ENCODE assay signal across 30 cellular contexts in genomic region chr9:73014011-73014410, GRCh38.
"Had no signal": no experiment of that assay in that cellular context is flagged by ENCODE, and none has a peak within 500 bp of the region (broad histone marks: within the 10 kb centered on the region; RNA-seq: fewer than 3 reads in every experiment).

No MANE protein-coding gene starts in this region.

- FAIRE-seq: urothelium cell line had no signal

- H3K4me1 Mint-ChIP-seq: memory B cell; mesothelial cell of epicardium; naive B cell; neural crest cell; stimulated activated naive CD8-positive, alpha-beta T cell treated with anti-CD3 and anti-CD28 coated beads, Interleukin-15, amount 100 ng/mL, for 72 hours had no signal

- H3K36me3 ChIP-seq: esophagus muscularis mucosa, heart right ventricle, neutrophil, pancreas, sigmoid colon, suprapubic skin, thyroid gland, upper lobe of left lung had no signal

- DNase-seq: caudate nucleus; cerebellar nuclear complex; cortex of kidney; effector CD8-positive, alpha-beta T cell; endodermal cell; foreskin keratinocyte; glutamatergic neuron; heart right ventricle; hippocampal formation; islet precursor cell; mucosa of descending colon; naive B cell; pancreas; sigmoid colon; stimulated activated CD4-positive, alpha-beta T cell treated with anti-CD3 and anti-CD28 coated beads, Interleukin-15, amount 100 ng/mL, for 24 hours; stimulated activated CD4-positive, alpha-beta T cell treated with anti-CD3 and anti-CD28 coated beads, Interleukin-2, amount 100 ng/mL, for 48 hours; stimulated activated naive CD4-positive, alpha-beta T cell; stimulated activated naive CD8-positive, alpha-beta T cell treated with anti-CD3 and anti-CD28 coated beads, Interleukin-15, amount 100 ng/mL, for 72 hours; thyroid gland; upper lobe of left lung had no signal

- H3K27ac Mint-ChIP-seq: endodermal cell; memory B cell; mesothelial cell of epicardium; naive B cell; natural killer cell treated with Interleukin-12 subunit alpha and Interleukin-12 subunit beta and Interleukin-15 and Interleukin-18, amount 100 ng/mL, for 72 hours; stimulated activated naive CD8-positive, alpha-beta T cell treated with anti-CD3 and anti-CD28 coated beads, Interleukin-15, amount 100 ng/mL, for 72 hours had no signal

- H3K27me3 ChIP-seq: esophagus muscularis mucosa, foreskin keratinocyte, heart right ventricle, neutrophil, pancreas, sigmoid colon, suprapubic skin, thyroid gland, upper lobe of left lung had no signal

- H3K27ac ChIP-seq: esophagus muscularis mucosa, foreskin keratinocyte, heart right ventricle, neutrophil, pancreas, sigmoid colon, skin epidermis, suprapubic skin, thyroid gland, upper lobe of left lung had no signal

- H3K9me3 Mint-ChIP-seq: memory B cell; natural killer cell treated with Interleukin-12 subunit alpha and Interleukin-12 subunit beta and Interleukin-15 and Interleukin-18, amount 100 ng/mL, for 72 hours; stimulated activated naive CD8-positive, alpha-beta T cell treated with anti-CD3 and anti-CD28 coated beads, Interleukin-15, amount 100 ng/mL, for 72 hours had no signal

- H3K4me1 ChIP-seq: foreskin keratinocyte, upper lobe of left lung had no signal

- ATAC-seq: foreskin keratinocyte; heart right ventricle; mucosa of descending colon; natural killer cell treated with Interleukin-12 subunit alpha and Interleukin-12 subunit beta and Interleukin-15 and Interleukin-18, amount 100 ng/mL, for 72 hours; stimulated activated naive CD8-positive, alpha-beta T cell treated with anti-CD3 and anti-CD28 coated beads, Interleukin-15, amount 100 ng/mL, for 72 hours had no signal

- H3K4me3 Mint-ChIP-seq: endodermal cell; memory B cell; mesothelial cell of epicardium; naive B cell; natural killer cell treated with Interleukin-12 subunit alpha and Interleukin-12 subunit beta and Interleukin-15 and Interleukin-18, amount 100 ng/mL, for 72 hours; neural crest cell; stimulated activated naive CD8-positive, alpha-beta T cell treated with anti-CD3 and anti-CD28 coated beads, Interleukin-15, amount 100 ng/mL, for 72 hours had no signal

- H3K9me3 ChIP-seq: neutrophil, pancreas, sigmoid colon, suprapubic skin, thyroid gland had no signal

- H3K36me3 Mint-ChIP-seq: memory B cell, naive B cell had no signal

- H3K4me3 ChIP-seq: esophagus muscularis mucosa, heart right ventricle, lung, mucosa of descending colon, pancreas, sigmoid colon, skin epidermis, suprapubic skin, thyroid gland, upper lobe of left lung had no signal
